ENCODE assay signal across 22 cellular contexts in genomic region chr6:7976485-7977010, GRCh38.
DNase-seq lines count a peak whose midpoint lies in the region; ATAC-seq, FAIRE-seq and TF ChIP-seq lines count a peak whose summit lies in the region.
"Had no signal": no experiment of that assay in that cellular context is flagged by ENCODE, and none has a peak within 500 bp of the region (broad histone marks: within the 10 kb centered on the region; RNA-seq: fewer than 3 reads in every experiment).

No MANE protein-coding gene starts in this region.

- H3K27ac Mint-ChIP-seq in activated naive CD4-positive, alpha-beta T cell treated with anti-CD3 and anti-CD28 coated beads, Interleukin-2, amount 10 ng/mL, durations not matched to agents 7 days and 5 days, result no peak overlapping the region

- 48% methylated on average over 8 of the region's 8 CpGs for WGBS in K562 (ENCODE audit: insufficient coverage, low coverage, missing lambda C conversion rate)
- WGBS in smooth muscle cell (ENCODE audit: low lambda C conversion rate), result 54% methylated on average over 8 of the region's 8 CpGs

- H4K20me1 ChIP-seq in MM.1S (ENCODE audit: insufficient read depth, low read length), result no peaks in the 10 kb centered on the region
- peaks cover 15% of the 10 kb centered on the region; the same call in 1 of the 2 replicates for H4K20me1 ChIP-seq in K562 (replicated peaks; ENCODE audit: control insufficient read depth, insufficient read depth, low read length)
- H4K20me1 ChIP-seq in smooth muscle cell (ENCODE audit: low read depth), result no peaks in the 10 kb centered on the region

- H3K9ac ChIP-seq in MM.1S (ENCODE audit: low read length) (peak overlapping the region; percentile 75), K562 (ENCODE audit: insufficient read depth in 1 of 2, low read depth in 2 of 2, low read length in 2 of 2) (no peak overlapping the region), smooth muscle cell (ENCODE audit: low read depth) (no peak overlapping the region)

- POLR2A ChIA-PET in K562 (lab: Yijun Ruan, JAX), result interaction anchor here (0.6 to 1.4 kb wide), 2 partner anchors 25 to 173 kb away, joined by 3 to 4 read pairs; no protein-coding TSS in a partner anchor

- intact Hi-C loops in K562 (cut with micrococcal nuclease), result loop anchor here (5.0 kb wide), 1 partner anchor 64 kb away; the partner anchor contains the start of gene TXNDC5

- no peaks in the 10 kb centered on the region for H3K9me1 ChIP-seq in K562 (ENCODE audit: control insufficient read depth, insufficient read depth, low read length)

- H3K9me3 Mint-ChIP-seq in activated naive CD4-positive, alpha-beta T cell treated with anti-CD3 and anti-CD28 coated beads, Interleukin-2, amount 10 ng/mL, durations not matched to agents 7 days and 5 days, result no peaks in the 10 kb centered on the region
- H3K9me3 Mint-ChIP-seq: activated T-cell treated with anti-CD3 and anti-CD28 coated beads, Interleukin-2, amount 50 U/mL, for 4 hours had no signal

- H3K4me2 ChIP-seq in MM.1S (ENCODE audit: low read depth, low read length) (peak overlapping the region; percentile 46), K562 (ENCODE audit: insufficient read depth, low read length) (no peak overlapping the region), smooth muscle cell (peak overlapping the region; percentile 57)

- H3K4me3 Mint-ChIP-seq in activated naive CD4-positive, alpha-beta T cell treated with anti-CD3 and anti-CD28 coated beads, Interleukin-2, amount 10 ng/mL, durations not matched to agents 7 days and 5 days, result no peak overlapping the region
- H3K4me3 Mint-ChIP-seq: activated T-cell treated with anti-CD3 and anti-CD28 coated beads, Interleukin-2, amount 50 U/mL, for 4 hours had no signal

- no TSS peak for BruUV-seq in K562 (replicated peaks; lab: Mats Ljungman, UMichigan)

- TF ChIP-seq CTCF in MM.1S (IDR thresholded peaks at IDR 0.05; ENCODE audit: low read length) (no peak), K562 (IDR thresholded peaks at IDR 0.05 in 2 of 3, conservative IDR thresholded peaks at IDR 0.05 in 1 of 3; ENCODE audit: insufficient read depth in 2 of 3, low read depth in 1 of 3, low read length in 3 of 3) (no peak), smooth muscle cell (IDR thresholded peaks at IDR 0.05; ENCODE audit: borderline replicate concordance, insufficient read depth, poor library complexity, severe bottlenecking) (no peak)

- no peaks in the 10 kb centered on the region for H3K4me1 Mint-ChIP-seq in activated naive CD4-positive, alpha-beta T cell treated with anti-CD3 and anti-CD28 coated beads, Interleukin-2, amount 10 ng/mL, durations not matched to agents 7 days and 5 days

- CTCF ChIA-PET in K562 (lab: Yijun Ruan, JAX; ENCODE audit: low intra/inter-chr PET ratio), result no interaction called here
- CTCF ChIA-PET in activated naive CD4-positive, alpha-beta T cell treated with anti-CD3 and anti-CD28 coated beads, Interleukin-2, amount 10 ng/mL, durations not matched to agents 7 days and 5 days (lab: Charles Lee), result no interaction called here

- H3K4me1 ChIP-seq in MM.1S (ENCODE audit: low read length) (peaks cover 19% of the 10 kb centered on the region), K562 (replicated peaks in 1 of 2; ENCODE audit: control insufficient read depth in 2 of 2, insufficient read depth in 2 of 2, low read length in 2 of 2) (peaks cover 7 to 20% of the 10 kb centered on the region in 2 experiments; a peak in 4 of 5 replicates), smooth muscle cell (ENCODE audit: low read depth) (peaks cover 17% of the 10 kb centered on the region)

- peak; percentile 9 for DNase-seq in Ammon's horn (ENCODE audit: low spot score)
- DNase-seq in MM.1S, result peak; percentile 63
- DNase-seq in K562 (ENCODE audit: extremely low read depth in 1 of 4, low spot score in 3 of 4), result no peak
- DNase-seq in smooth muscle cell (lab: John Stamatoyannopoulos, UW; ENCODE audit: unreplicated experiment), result no peak
- DNase-seq in activated naive CD4-positive, alpha-beta T cell treated with anti-CD3 and anti-CD28 coated beads, Interleukin-2, amount 10 ng/mL, durations not matched to agents 7 days and 5 days, result no peak
- DNase-seq: activated T-cell treated with anti-CD3 and anti-CD28 coated beads, Interleukin-2, amount 50 U/mL, for 4 hours; brain microvascular endothelial cell; effector CD4-positive, alpha-beta T cell; kidney glomerular epithelial cell; mammary epithelial cell; NCI-H1930; OCI-M1; Right ventricle myocardium superior had no signal

- H3K4me3 ChIP-seq in MM.1S (ENCODE audit: low read length), result no peak overlapping the region; the same call in 1 of the 2 replicates
- no peak overlapping the region for H3K4me3 ChIP-seq in K562
- H3K4me3 ChIP-seq in smooth muscle cell, result no peak overlapping the region
- H3K4me3 ChIP-seq: adrenal gland, ovary, skin epidermis, transverse colon had no signal

- TF ChIP-seq RAD21 in K562 (CRISPR knock-in tag; conservative IDR thresholded peaks at IDR 0.05 in 1 of 2, IDR thresholded peaks at IDR 0.05 in 1 of 2), result no peak

- ATAC-seq in K562 (no peak), GM18505 (IDR thresholded peaks at IDR 0.05; ENCODE audit: unreplicated experiment) (no peak), HG02981 (IDR thresholded peaks at IDR 0.05; ENCODE audit: unreplicated experiment) (no peak)

- TF ChIP-seq POLR2A in K562 (conservative IDR thresholded peaks at IDR 0.05), result no peak
- no peak for TF ChIP-seq POLR2A in GM18505 (IDR thresholded peaks at IDR 0.05; ENCODE audit: borderline replicate concordance, extremely low read depth, insufficient read depth, insufficient read length)

- H3K27ac ChIP-seq in MM.1S (ENCODE audit: low read length) (peak overlapping the region; percentile 94), K562 (ENCODE audit: extremely low read depth, low read depth, low read length) (no peak overlapping the region), smooth muscle cell (ENCODE audit: low read depth) (peak overlapping the region; percentile 25)
- H3K27ac ChIP-seq: brain microvascular endothelial cell, ovary had no signal

- no peak for TF ChIP-seq EP300 in K562 (IDR thresholded peaks at IDR 0.05; ENCODE audit: low read length)

- H3K9me2 ChIP-seq in MM.1S (replicated peaks; ENCODE audit: insufficient read depth, low read length), result no peaks in the 10 kb centered on the region

- no peaks in the 10 kb centered on the region for H3K36me3 ChIP-seq in MM.1S (replicated peaks; ENCODE audit: insufficient read depth, low read length)
- no peaks in the 10 kb centered on the region for H3K36me3 ChIP-seq in K562 (ENCODE audit: control insufficient read depth, insufficient read depth, low read length)
- no peaks in the 10 kb centered on the region for H3K36me3 ChIP-seq in smooth muscle cell (ENCODE audit: low read depth)
- H3K36me3 ChIP-seq: adrenal gland, brain microvascular endothelial cell, ovary, stomach, transverse colon had no signal

- peaks cover 29% of the 10 kb centered on the region for H3K27me3 Mint-ChIP-seq in activated naive CD4-positive, alpha-beta T cell treated with anti-CD3 and anti-CD28 coated beads, Interleukin-2, amount 10 ng/mL, durations not matched to agents 7 days and 5 days

- H3K27me3 ChIP-seq in MM.1S (replicated peaks; ENCODE audit: insufficient read depth, low read length) (no peaks in the 10 kb centered on the region), K562 (ENCODE audit: control insufficient read depth in 2 of 2, insufficient read depth in 2 of 2, low read length in 2 of 2) (peaks cover 8 to 22% of the 10 kb centered on the region in 2 experiments), smooth muscle cell (ENCODE audit: low read depth) (no peaks in the 10 kb centered on the region)
- H3K27me3 ChIP-seq: adrenal gland, brain microvascular endothelial cell, ovary, stomach, transverse colon had no signal

- H3F3A ChIP-seq in MM.1S (ENCODE audit: insufficient read depth, low read length) (no peaks in the 10 kb centered on the region), smooth muscle cell (ENCODE audit: low read depth) (no peaks in the 10 kb centered on the region)

- no peaks in the 10 kb centered on the region for H3K36me3 Mint-ChIP-seq in activated naive CD4-positive, alpha-beta T cell treated with anti-CD3 and anti-CD28 coated beads, Interleukin-2, amount 10 ng/mL, durations not matched to agents 7 days and 5 days

- in situ Hi-C loops in K562 (cut with MboI), result no loop called here

- no peak overlapping the region for H2AFZ ChIP-seq in MM.1S (ENCODE audit: low read length)
- no peak overlapping the region for H2AFZ ChIP-seq in K562 (ENCODE audit: low read depth, low read length)
- H2AFZ ChIP-seq in smooth muscle cell (ENCODE audit: low read depth), result no peak overlapping the region

- H3K79me2 ChIP-seq in MM.1S (ENCODE audit: low read length) (no peaks in the 10 kb centered on the region), K562 (ENCODE audit: control insufficient read depth, insufficient read depth, low read length) (no peaks in the 10 kb centered on the region), smooth muscle cell (ENCODE audit: low read depth) (no peaks in the 10 kb centered on the region)

- no peak for FAIRE-seq in K562 (lab: Jason Lieb, UNC)
- FAIRE-seq: GM18507, HepG2 had no signal

- no peaks in the 10 kb centered on the region for H3K9me3 ChIP-seq in MM.1S (replicated peaks; ENCODE audit: insufficient read depth, low read length)
- no peaks in the 10 kb centered on the region for H3K9me3 ChIP-seq in K562 (replicated peaks; ENCODE audit: control insufficient read depth, insufficient read depth, low read depth, low read length)
- H3K9me3 ChIP-seq in smooth muscle cell (replicated peaks; ENCODE audit: low read depth), result no peaks in the 10 kb centered on the region
- H3K9me3 ChIP-seq: adrenal gland, ovary, stomach, transverse colon had no signal

TF ChIP-seq in K562, 482 proteins besides CTCF, POLR2A, EP300 and RAD21:
- no peak for TF ChIP-seq TEAD4 (IDR thresholded peaks at IDR 0.05; ENCODE audit: low read length)
- TF ChIP-seq TEAD4 (CRISPR knock-in tag; IDR thresholded peaks at IDR 0.05; ENCODE audit: borderline replicate concordance), result 0 out of 2 replicates have a peak, but pooled peaks have one; percentile 25
- no peak for TF ChIP-seq SMAD2 (IDR thresholded peaks at IDR 0.05; ENCODE audit: low read depth, low read length)
- no peak for TF ChIP-seq NFATC3 (IDR thresholded peaks at IDR 0.05)

Comparison
In these comparisons a context has a peak if more than half of its experiments do, and no peak if none do; other contexts are left out.
1. DNase-seq: peak in Ammon's horn (single experiment) and MM.1S (single experiment); none in K562 (0 of 4), smooth muscle cell (single experiment) and activated naive CD4-positive, alpha-beta T cell treated with anti-CD3 and anti-CD28 coated beads, Interleukin-2, amount 10 ng/mL, durations not matched to agents 7 days and 5 days (single experiment).